In genomic region chr10:121596668-121597503, GRCh38 we compare ENCODE assay signal across 8 cellular contexts. TPM values are rescaled to one million over a fixed set of nuclear protein-coding genes. Genes with fewer than 3 reads are reported as not detected.
A peak's percentile ranks its signal among the peaks of the same experiment; 100 is the strongest.
DNase-seq lines count a peak whose midpoint lies in the region; ATAC-seq and TF ChIP-seq lines count a peak whose summit lies in the region.

No MANE protein-coding gene starts in this region.

- ATAC-seq in mucosa of descending colon = peak; percentile 58
- ATAC-seq in PC-3 = no peak

- 0% methylated on average over 30 to 54 of the region's 54 CpGs for WGBS in endodermal cell (ENCODE audit: insufficient coverage in 1 of 2, insufficient read length in 1 of 2), 2 experiments

- H3K4me3 ChIP-seq in AG04449 (ENCODE audit: low read depth, low read length) (peak overlapping the region; percentile 54), endodermal cell (ENCODE audit: low read length) (peak overlapping the region; percentile 92), mucosa of descending colon (peak overlapping the region; percentile 52), vagina (peak overlapping the region; percentile 51 to 73), PC-3 (ENCODE audit: low read length) (no peak overlapping the region)

- H4K20me1 ChIP-seq in PC-3 (ENCODE audit: low read length) = no peaks in the 10 kb centered on the region

- no peak overlapping the region for H2AFZ ChIP-seq in PC-3 (ENCODE audit: low read length)

- H3K4me1 Mint-ChIP-seq in endodermal cell = peaks cover 67% of the 10 kb centered on the region

- BruUV-seq in PC-3 (replicated peaks; lab: Mats Ljungman, UMichigan) = no TSS peak

- H3K27me3 Mint-ChIP-seq in endodermal cell (ENCODE audit: insufficient read depth) = peaks cover 19% of the 10 kb centered on the region

- H3K9me3 Mint-ChIP-seq in endodermal cell = peaks cover 2% of the 10 kb centered on the region

- H3K27ac ChIP-seq in endodermal cell (ENCODE audit: low read depth, low read length) (peak overlapping the region; percentile 85), vagina (peak overlapping the region; percentile 70), PC-3 (ENCODE audit: low read length) (no peak overlapping the region)

- no peak overlapping the region for H3K4me2 ChIP-seq in PC-3 (ENCODE audit: low read length)

- H3F3A ChIP-seq in PC-3 (ENCODE audit: low read length, unreplicated experiment) = no peaks in the 10 kb centered on the region

- intact Hi-C loops in mucosa of descending colon (cut with DNase I, micrococcal nuclease) (loop anchor here (10.0 kb wide), 2 partner anchors 62 to 72 kb away; no protein-coding TSS in a partner anchor), vagina (cut with DNase I) (no loop called here), PC-3 (cut with micrococcal nuclease) (no loop called here)

- H3K9me2 ChIP-seq in PC-3 (replicated peaks; ENCODE audit: low read length) = no peaks in the 10 kb centered on the region

- TF ChIP-seq CTCF in AG04449 (IDR thresholded peaks at IDR 0.05; ENCODE audit: insufficient read depth, low read length, missing control alignments) (peak; percentile 9), endodermal cell (conservative IDR thresholded peaks at IDR 0.05) (no peak), mucosa of descending colon (IDR thresholded peaks at IDR 0.05) (no peak), vagina (IDR thresholded peaks at IDR 0.05) (peak in 1 of 3 experiments; percentile 32), PC-3 (conservative IDR thresholded peaks at IDR 0.05; ENCODE audit: low read depth, low read length) (no peak)

- H3K36me3 ChIP-seq in endodermal cell (ENCODE audit: control insufficient read depth, insufficient read depth, low read length) = peaks cover 27% of the 10 kb centered on the region
- no peaks in the 10 kb centered on the region for H3K36me3 ChIP-seq in mucosa of descending colon (ENCODE audit: low read depth)
- no peaks in the 10 kb centered on the region for H3K36me3 ChIP-seq in vagina
- H3K36me3 ChIP-seq in PC-3 (ENCODE audit: low read depth, low read length) = no peaks in the 10 kb centered on the region

- POLR2A ChIA-PET in AG04449 (lab: Yijun Ruan, JAX) = no interaction called here
- POLR2A ChIA-PET in PC-3 (lab: Charles Lee; ENCODE audit: unreplicated experiment) = no interaction called here

- H3K9ac ChIP-seq in endodermal cell (ENCODE audit: extremely low read depth, low read length, poor library complexity, severe bottlenecking) (peak overlapping the region; percentile 59), PC-3 (ENCODE audit: low read length) (no peak overlapping the region)

- no peak for TF ChIP-seq POLR2A in vagina (IDR thresholded peaks at IDR 0.05)

- CTCF ChIA-PET in AG04449 (lab: Yijun Ruan, JAX) (interaction anchor here (2.9 kb wide), 1 partner anchor 12 kb away, joined by 12 read pairs; no protein-coding TSS in a partner anchor), PC-3 (lab: Charles Lee) (no interaction called here)

- H3K79me2 ChIP-seq in PC-3 (ENCODE audit: low read length) = no peaks in the 10 kb centered on the region

- DNase-seq in AG04449 (ENCODE audit: low read depth, low spot score) (no peak), M059J (ENCODE audit: low read depth) (peak; percentile 38), endodermal cell (peak; percentile 83), mucosa of descending colon (peak; percentile 59 to 68 (median 63)), vagina (ENCODE audit: extremely low spot score in 2 of 2) (no peak), PC-3 (no peak), T1000 (lab: John Stamatoyannopoulos, UW) (no peak)
- DNase-seq in activated CD4-positive, alpha-beta T cell treated with anti-CD3 and anti-CD28 coated beads, Interleukin-2, amount 50 U/mL, for 4 hours = no peak

- H3K36me3 Mint-ChIP-seq in endodermal cell (ENCODE audit: low read depth) = peaks cover 27% of the 10 kb centered on the region

- H3K4me1 ChIP-seq in endodermal cell (ENCODE audit: control insufficient read depth, insufficient read depth, low read length) (peaks cover 14% of the 10 kb centered on the region), mucosa of descending colon (ENCODE audit: low read depth) (no peaks in the 10 kb centered on the region), vagina (peaks cover 40% of the 10 kb centered on the region), PC-3 (ENCODE audit: insufficient read depth, low read length) (0 out of 2 replicates have a peak, but pooled peaks cover 3% of the 10 kb centered on the region)

- H3K9me3 ChIP-seq in endodermal cell (ENCODE audit: control insufficient read depth, low read length) (no peaks in the 10 kb centered on the region), mucosa of descending colon (no peaks in the 10 kb centered on the region), vagina (no peaks in the 10 kb centered on the region), PC-3 (ENCODE audit: low read length) (no peaks in the 10 kb centered on the region)

- H3K4me3 Mint-ChIP-seq in endodermal cell = peak overlapping the region; percentile 71

- peak overlapping the region; percentile 89 for H3K27ac Mint-ChIP-seq in endodermal cell

- H3K27me3 ChIP-seq in endodermal cell (ENCODE audit: control insufficient read depth, insufficient read depth, low read length, poor library complexity, severe bottlenecking) = peaks cover 29% of the 10 kb centered on the region
- no peaks in the 10 kb centered on the region for H3K27me3 ChIP-seq in vagina
- peaks cover 52% of the 10 kb centered on the region for H3K27me3 ChIP-seq in PC-3 (ENCODE audit: low read length)

RNA-seq across cellular contexts. Expression of gene FGFR2, which starts 1.4 kb away (rescaled TPM):
- 2.1 and 6.8 TPM in 2 replicates for total RNA-seq in M059J (2014; rRNA removed; shearing (Covaris generic))
- total RNA-seq in endodermal cell (10 to 100 TPM; 56.5 to 77.0 TPM), mucosa of descending colon (100 to 1,000 TPM in 1 of 3 donors, 10 to 100 TPM in 2; 64.3 to 138 (median 77.5) TPM), vagina (54.0 TPM), PC-3 (2014; rRNA removed) (0.17 and 0.36 TPM in 2 replicates)
- polyA plus RNA-seq in endodermal cell (2013, experiment 1 of 2) = 79.8 TPM
- polyA plus RNA-seq in endodermal cell (2013, experiment 2 of 2) = 71.0 TPM

Comparison
In these comparisons a context has a peak if more than half of its experiments do, and no peak if none do; other contexts are left out.
1. DNase-seq: peak in M059J (single experiment), endodermal cell (single experiment) and mucosa of descending colon (3 of 3); none in AG04449 (single experiment), vagina (0 of 2), PC-3 (single experiment), activated CD4-positive, alpha-beta T cell treated with anti-CD3 and anti-CD28 coated beads, Interleukin-2, amount 50 U/mL, for 4 hours (0 of 2) and T1000 (single experiment).
2. intact Hi-C loops: an anchor here in mucosa of descending colon (10.0 kb wide); none called in vagina and PC-3.